In genomic region chr18:2411381-2411977, GRCh38 we compare ENCODE assay signal across 19 cellular contexts.
DNase-seq lines count a peak whose midpoint lies in the region; ATAC-seq, FAIRE-seq and TF ChIP-seq lines count a peak whose summit lies in the region.
"Had no signal": no experiment of that assay in that cellular context is flagged by ENCODE, and none has a peak within 500 bp of the region (broad histone marks: within the 10 kb centered on the region; RNA-seq: fewer than 3 reads in every experiment).

No MANE protein-coding gene starts in this region.

- no peaks in the 10 kb centered on the region for H3K79me2 ChIP-seq in K562 (ENCODE audit: control insufficient read depth, insufficient read depth, low read length)

- H3K4me1 Mint-ChIP-seq in activated naive CD4-positive, alpha-beta T cell treated with anti-CD3 and anti-CD28 coated beads for 36 hours (ENCODE audit: low read depth), result no peaks in the 10 kb centered on the region
- H3K4me1 Mint-ChIP-seq: stimulated activated naive B cell treated with anti-CD40 and anti-IgM and Interleukin-4, amounts not matched to agents 10 μg/mL and 1 μg/mL and 100 μg/mL, for 72 hours; T-helper 17 cell had no signal

- no peak overlapping the region for H3K27ac Mint-ChIP-seq in activated naive CD4-positive, alpha-beta T cell treated with anti-CD3 and anti-CD28 coated beads for 36 hours
- H3K27ac Mint-ChIP-seq: activated CD4-positive, alpha-beta memory T cell treated with anti-CD3 and anti-CD28 coated beads for 36 hours; GM23338; stimulated activated naive B cell treated with anti-CD40 and anti-IgM and Interleukin-4, amounts not matched to agents 10 μg/mL and 1 μg/mL and 100 μg/mL, for 72 hours; T-helper 17 cell had no signal

- no peaks in the 10 kb centered on the region for H3K9me3 Mint-ChIP-seq in activated naive CD4-positive, alpha-beta T cell treated with anti-CD3 and anti-CD28 coated beads for 36 hours
- H3K9me3 Mint-ChIP-seq: activated CD4-positive, alpha-beta memory T cell treated with anti-CD3 and anti-CD28 coated beads for 36 hours; GM23338; stimulated activated naive B cell treated with anti-CD40 and anti-IgM and Interleukin-4, amounts not matched to agents 10 μg/mL and 1 μg/mL and 100 μg/mL, for 72 hours had no signal

- H3K4me3 Mint-ChIP-seq in activated naive CD4-positive, alpha-beta T cell treated with anti-CD3 and anti-CD28 coated beads for 36 hours, result no peak overlapping the region
- H3K4me3 Mint-ChIP-seq: activated CD4-positive, alpha-beta memory T cell treated with anti-CD3 and anti-CD28 coated beads for 36 hours; GM23338; stimulated activated naive B cell treated with anti-CD40 and anti-IgM and Interleukin-4, amounts not matched to agents 10 μg/mL and 1 μg/mL and 100 μg/mL, for 72 hours; T-helper 17 cell had no signal

- no peaks in the 10 kb centered on the region for H4K20me1 ChIP-seq in K562 (replicated peaks; ENCODE audit: control insufficient read depth, insufficient read depth, low read length)

- no peaks in the 10 kb centered on the region for H3K27me3 ChIP-seq in K562 (ENCODE audit: control insufficient read depth in 2 of 2, insufficient read depth in 2 of 2, low read length in 2 of 2)
- H3K27me3 ChIP-seq: vagina had no signal

- DNase-seq in AG08396 (ENCODE audit: low spot score) (peak; percentile 18), HT-29 (ENCODE audit: low spot score) (peak; percentile 84), K562 (ENCODE audit: extremely low read depth in 1 of 4, low spot score in 3 of 4) (no peak), iris pigment epithelial cell (ENCODE audit: low read depth) (peak; percentile 80), NCI-H2081 treated with DMSO at 0.1 percent for 48 hours (lab: John Stamatoyannopoulos, UW) (no peak), GM12892 (ENCODE audit: insufficient read length) (no peak), Kasumi-1 (lab: John Stamatoyannopoulos, UW) (no peak)
- DNase-seq in activated naive CD4-positive, alpha-beta T cell treated with anti-CD3 and anti-CD28 coated beads for 36 hours, result no peak
- DNase-seq: activated CD4-positive, alpha-beta memory T cell treated with anti-CD3 and anti-CD28 coated beads for 36 hours; DMS153; erythroblast; retina; stimulated activated CD4-positive, alpha-beta T cell treated with anti-CD3 and anti-CD28 coated beads, Interleukin-4, amount 100 ng/mL, for 4 hours; stimulated activated naive B cell treated with anti-CD40 and anti-IgM and Interleukin-4, amounts not matched to agents 10 μg/mL and 1 μg/mL and 100 μg/mL, for 72 hours; T-helper 17 cell had no signal

- no peak overlapping the region for H2AFZ ChIP-seq in K562 (ENCODE audit: low read depth, low read length)
- H2AFZ ChIP-seq: GM23338 had no signal

- no peak overlapping the region for H3K9ac ChIP-seq in K562 (ENCODE audit: insufficient read depth in 1 of 2, low read depth in 2 of 2, low read length in 2 of 2)

- in situ Hi-C loops in K562 (cut with MboI), result no loop called here

- no peak for FAIRE-seq in K562 (lab: Jason Lieb, UNC)
- FAIRE-seq in GM12892 (lab: Jason Lieb, UNC), result no peak
- FAIRE-seq: GM12891 had no signal

- no TSS peak for BruUV-seq in K562 (replicated peaks; lab: Mats Ljungman, UMichigan)

- POLR2A ChIA-PET in K562 (lab: Yijun Ruan, JAX), result no interaction called here

- no peak overlapping the region for H3K4me3 ChIP-seq in K562
- H3K4me3 ChIP-seq: GM23338, vagina had no signal

- H3K27me3 Mint-ChIP-seq in activated naive CD4-positive, alpha-beta T cell treated with anti-CD3 and anti-CD28 coated beads for 36 hours (ENCODE audit: low read depth), result peaks cover 2% of the 10 kb centered on the region

- no peaks in the 10 kb centered on the region for H3K36me3 Mint-ChIP-seq in activated naive CD4-positive, alpha-beta T cell treated with anti-CD3 and anti-CD28 coated beads for 36 hours (ENCODE audit: low read depth)
- H3K36me3 Mint-ChIP-seq: activated CD4-positive, alpha-beta memory T cell treated with anti-CD3 and anti-CD28 coated beads for 36 hours; stimulated activated naive B cell treated with anti-CD40 and anti-IgM and Interleukin-4, amounts not matched to agents 10 μg/mL and 1 μg/mL and 100 μg/mL, for 72 hours had no signal

- no peaks in the 10 kb centered on the region for H3K4me1 ChIP-seq in K562 (replicated peaks in 1 of 2; ENCODE audit: control insufficient read depth in 2 of 2, insufficient read depth in 2 of 2, low read length in 2 of 2)

- no peak for TF ChIP-seq CTCF in K562 (IDR thresholded peaks at IDR 0.05 in 2 of 3, conservative IDR thresholded peaks at IDR 0.05 in 1 of 3; ENCODE audit: insufficient read depth in 2 of 3, low read depth in 1 of 3, low read length in 3 of 3)

- no peaks in the 10 kb centered on the region for H3K36me3 ChIP-seq in K562 (ENCODE audit: control insufficient read depth, insufficient read depth, low read length)
- H3K36me3 ChIP-seq: vagina had no signal

- CTCF ChIA-PET in K562 (lab: Yijun Ruan, JAX; ENCODE audit: low intra/inter-chr PET ratio), result no interaction called here
- CTCF ChIA-PET in activated naive CD4-positive, alpha-beta T cell treated with anti-CD3 and anti-CD28 coated beads for 36 hours (lab: Charles Lee), result no interaction called here

- no peak for TF ChIP-seq EP300 in K562 (IDR thresholded peaks at IDR 0.05; ENCODE audit: low read length)

- no peak for TF ChIP-seq RAD21 in K562 (CRISPR knock-in tag; conservative IDR thresholded peaks at IDR 0.05 in 1 of 2, IDR thresholded peaks at IDR 0.05 in 1 of 2)

- H3K9me1 ChIP-seq in K562 (ENCODE audit: control insufficient read depth, insufficient read depth, low read length), result no peaks in the 10 kb centered on the region

- H3K4me2 ChIP-seq in K562 (ENCODE audit: insufficient read depth, low read length), result no peak overlapping the region
- H3K4me2 ChIP-seq: GM23338 had no signal

- TF ChIP-seq POLR2A in K562 (conservative IDR thresholded peaks at IDR 0.05) (no peak), GM12892 (IDR thresholded peaks at IDR 0.05; ENCODE audit: low read depth, low read length) (no peak)

- WGBS in K562 (ENCODE audit: insufficient coverage, low coverage, missing lambda C conversion rate), result 17% methylated on average over 1 of the region's 1 CpG

- no peaks in the 10 kb centered on the region for H3K9me3 ChIP-seq in K562 (replicated peaks; ENCODE audit: control insufficient read depth, insufficient read depth, low read depth, low read length)
- H3K9me3 ChIP-seq: vagina had no signal

- intact Hi-C loops in K562 (cut with micrococcal nuclease), result no loop called here
- intact Hi-C loops in activated naive CD4-positive, alpha-beta T cell treated with anti-CD3 and anti-CD28 coated beads for 36 hours (cut with micrococcal nuclease), result no loop called here

- ATAC-seq in K562, result no peak
- ATAC-seq: GM23338; stimulated activated naive B cell treated with anti-CD40 and anti-IgM and Interleukin-4, amounts not matched to agents 10 μg/mL and 1 μg/mL and 100 μg/mL, for 72 hours; T-helper 17 cell had no signal

- no peak overlapping the region for H3K27ac ChIP-seq in K562 (ENCODE audit: extremely low read depth, low read depth, low read length)
- H3K27ac ChIP-seq: HL-60, vagina had no signal

TF ChIP-seq in K562, 482 proteins besides CTCF, POLR2A, EP300 and RAD21:
- TF ChIP-seq FOSL1 (tag; conservative IDR thresholded peaks at IDR 0.05), result peak; percentile 94
- TF ChIP-seq HMGXB4 (CRISPR knock-in tag; IDR thresholded peaks at IDR 0.05), result no peak
- 0 out of 2 replicates have a peak, but pooled peaks have one; percentile 37 for TF ChIP-seq JUND (IDR thresholded peaks at IDR 0.05; ENCODE audit: borderline replicate concordance, low read depth, low read length)
- TF ChIP-seq JUND (tag; IDR thresholded peaks at IDR 0.05; ENCODE audit: borderline replicate concordance, low read depth, low read length), result no peak
- no peak for TF ChIP-seq RBM39 (optimal IDR thresholded peaks at IDR 0.05; ENCODE audit: low read depth, low read length)
- no peak for TF ChIP-seq SREBF2 (CRISPR knock-in tag; IDR thresholded peaks at IDR 0.05)
- no peak for TF ChIP-seq HDAC6 (IDR thresholded peaks at IDR 0.05; ENCODE audit: low read depth, low read length)
- TF ChIP-seq HOMEZ (CRISPR knock-in tag; IDR thresholded peaks at IDR 0.05), result no peak
- TF ChIP-seq SP2 (IDR thresholded peaks at IDR 0.05; ENCODE audit: extremely low read depth, low read depth, low read length, poor library complexity, severe bottlenecking), result no peak
- TF ChIP-seq RHOXF2B (CRISPR knock-in tag; conservative IDR thresholded peaks at IDR 0.05), result no peak

Comparison
In these comparisons a context has a peak if more than half of its experiments do, and no peak if none do; other contexts are left out.
1. DNase-seq: peak in AG08396 (single experiment), HT-29 (single experiment) and iris pigment epithelial cell (single experiment); none in K562 (0 of 4), NCI-H2081 treated with DMSO at 0.1 percent for 48 hours (single experiment), GM12892 (single experiment), Kasumi-1 (0 of 2) and activated naive CD4-positive, alpha-beta T cell treated with anti-CD3 and anti-CD28 coated beads for 36 hours (single experiment).